In genomic region chr11:63888170-63889086, GRCh38 we compare ENCODE assay signal across 8 cellular contexts. TPM values are rescaled to one million over a fixed set of nuclear protein-coding genes. Genes with fewer than 3 reads are reported as not detected.
A peak's percentile ranks its signal among the peaks of the same experiment; 100 is the strongest.
DNase-seq lines count a peak whose midpoint lies in the region; ATAC-seq and TF ChIP-seq lines count a peak whose summit lies in the region.

No MANE protein-coding gene starts in this region.

- peak overlapping the region; percentile 66; the same call in 1 of the 2 replicates for H2AFZ ChIP-seq in PC-9

- H3K9me3 ChIP-seq in PC-9 (ENCODE audit: insufficient read depth, low read depth) (no peaks in the 10 kb centered on the region), heart left ventricle (no peaks in the 10 kb centered on the region)

- H3K36me3 ChIP-seq in PC-9 (ENCODE audit: low read depth) (peaks cover 13% of the 10 kb centered on the region), heart left ventricle (peaks cover 0 to 10% (median 0%) of the 10 kb centered on the region in 9 donors)

- H3K9me2 ChIP-seq in PC-9 (ENCODE audit: insufficient read depth): no peaks in the 10 kb centered on the region

- H3K79me2 ChIP-seq in PC-9 (ENCODE audit: low read depth): peaks cover 93% of the 10 kb centered on the region

- peaks cover 36% of the 10 kb centered on the region for H3K4me1 ChIP-seq in PC-9 (replicated peaks; ENCODE audit: insufficient read depth)
- H3K4me1 ChIP-seq in heart left ventricle: peaks cover 16 to 78% (median 38%) of the 10 kb centered on the region in 12 donors

- H4K20me1 ChIP-seq in PC-9 (ENCODE audit: insufficient read depth): peaks cover 43% of the 10 kb centered on the region

- no peaks in the 10 kb centered on the region for H3K27me3 ChIP-seq in PC-9 (ENCODE audit: insufficient read depth, low read depth)
- H3K27me3 ChIP-seq in heart left ventricle: no peaks in the 10 kb centered on the region

- in situ Hi-C loops in GM18951 (cut with MboI; ENCODE audit: low sequenced_read_pairs, unreplicated experiment): no loop called here

- TF ChIP-seq POLR2A in GM18951 (IDR thresholded peaks at IDR 0.05; ENCODE audit: extremely low read depth, insufficient read depth, insufficient read length): peak; percentile 57
- TF ChIP-seq POLR2A in heart left ventricle (IDR thresholded peaks at IDR 0.05): no peak

- H3K4me2 ChIP-seq in PC-9: peak overlapping the region; percentile 97

- TF ChIP-seq CTCF in PC-9 (conservative IDR thresholded peaks at IDR 0.05) (no peak), heart left ventricle (IDR thresholded peaks at IDR 0.05) (no peak)

- CTCF ChIA-PET in PC-9 (lab: Charles Lee): interaction anchor here (0.5 to 1.3 kb wide), 7 partner anchors 16 to 297 kb away, joined by 3 to 8 read pairs (median 5); partner anchors contain the start of gene NAA40

- POLR2A ChIA-PET in PC-9 (lab: Charles Lee; ENCODE audit: unreplicated experiment): interaction anchor here (0.6 kb wide), 2 partner anchors 46 to 1345 kb away, joined by 8 read pairs; no protein-coding TSS in a partner anchor

- peaks cover 48% of the 10 kb centered on the region for H3F3A ChIP-seq in PC-9 (ENCODE audit: insufficient read depth, low read depth)

- 21 to 33% (median 26%) methylated on average over 23 to 25 of the region's 25 CpGs for WGBS in heart left ventricle, 4 donors

- intact Hi-C loops in PC-9 (cut with micrococcal nuclease; ENCODE audit: unreplicated experiment): loop anchor here (1.0 kb wide), 2 partner anchors 16 to 47 kb away; no protein-coding TSS in a partner anchor
- intact Hi-C loops in heart left ventricle (cut with DNase I): no loop called here
- intact Hi-C loops in sciatic nerve (cut with DNase I): no loop called here

- BruUV-seq in PC-9 (replicated peaks; lab: Mats Ljungman, UMichigan): no TSS peak

- peak; percentile 57 for ATAC-seq in HG03342 (IDR thresholded peaks at IDR 0.05; ENCODE audit: unreplicated experiment)
- peak; percentile 53 to 77 (median 77) for ATAC-seq in heart left ventricle
- peak; percentile 73 for ATAC-seq in sciatic nerve

- H3K4me3 ChIP-seq in PC-9 (peak overlapping the region; percentile 58), heart left ventricle (peak overlapping the region in 10 of 12 donors; percentile 23 to 55 (median 42))

- H3K27ac ChIP-seq in PC-9: peak overlapping the region; percentile 95
- peak overlapping the region; percentile 28 to 85 (median 66) for H3K27ac ChIP-seq in heart left ventricle

- DNase-seq in PC-9 (peak; percentile 76 to 92), heart left ventricle (peak; percentile 49 to 75 (median 64)), sciatic nerve (ENCODE audit: low spot score) (no peak), T1000 (lab: John Stamatoyannopoulos, UW) (no peak), NCI-H446 treated with DMSO at 0.1 percent for 48 hours (lab: John Stamatoyannopoulos, UW) (no peak)
- DNase-seq in activated gamma-delta T cell treated with anti-CD3 and anti-CD28 coated beads, Interleukin-2, amount 50 U/mL, for 16 hours (ENCODE audit: low read depth): peak; percentile 52

RNA-seq across cellular contexts. Expression of gene RCOR2, which starts 28.5 kb away (rescaled TPM):
- total RNA-seq in PC-9 (2021) (3.4 and 5.2 TPM in 2 replicates), heart left ventricle (1 to 10 TPM; 1.9 to 5.7 (median 4.2) TPM), sciatic nerve (0.40 TPM)
- polyA plus RNA-seq in heart left ventricle: 1 to 10 TPM; 3.8 to 4.8 TPM

RNA-seq across cellular contexts. Expression of gene MARK2, which starts 49.5 kb away (rescaled TPM):
- total RNA-seq in PC-9 (2021) (53.8 and 65.0 TPM in 2 replicates), heart left ventricle (10 to 100 TPM; 26.7 to 53.5 (median 40.8) TPM), sciatic nerve (29.8 TPM)
- 10 to 100 TPM; 17.0 to 34.3 TPM for polyA plus RNA-seq in heart left ventricle

RNA-seq across cellular contexts. Expression of gene NAA40, which starts 50.4 kb away (rescaled TPM):
- 47.4 and 50.4 TPM in 2 replicates for total RNA-seq in PC-9 (2021)
- 10 to 100 TPM in 8 of 9 donors, 1 to 10 TPM in 1; 9.7 to 26.1 (median 18.8) TPM for total RNA-seq in heart left ventricle
- 10 to 100 TPM; 19.6 to 19.9 TPM for polyA plus RNA-seq in heart left ventricle
- 14.5 TPM for total RNA-seq in sciatic nerve

Comparison
In these comparisons a context has a peak if more than half of its experiments do, and no peak if none do; other contexts are left out.
1. DNase-seq: peak in PC-9 (2 of 2), activated gamma-delta T cell treated with anti-CD3 and anti-CD28 coated beads, Interleukin-2, amount 50 U/mL, for 16 hours (single experiment) and heart left ventricle (5 of 5); none in sciatic nerve (single experiment), T1000 (single experiment) and NCI-H446 treated with DMSO at 0.1 percent for 48 hours (single experiment).
2. Peak in every context shown above with its lines, with median percentiles within 50 percentile points of each other: ATAC-seq.